ENCODE assay signal across 23 cellular contexts in the genomic region with DNA sequence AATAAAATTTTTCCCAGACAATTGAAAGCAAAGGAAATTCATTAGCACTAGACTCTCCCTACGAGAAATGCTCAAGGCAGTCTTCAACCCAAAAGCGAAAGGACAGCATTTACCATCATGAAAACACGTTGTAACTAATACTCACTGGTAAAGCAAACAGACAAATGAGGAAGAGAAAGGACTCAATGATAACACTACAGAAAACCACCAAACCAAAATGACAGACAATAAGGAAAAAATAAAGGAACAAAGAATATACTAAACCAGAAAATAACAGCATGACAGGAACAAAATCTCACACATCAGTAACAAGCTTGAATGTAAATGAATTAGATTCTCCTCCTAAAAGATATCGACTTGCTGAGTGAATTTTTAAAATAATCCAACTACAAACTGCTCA.
A peak's percentile ranks its signal among the peaks of the same experiment; 100 is the strongest.
DNase-seq lines count a peak whose midpoint lies in the region; ATAC-seq, FAIRE-seq and TF ChIP-seq lines count a peak whose summit lies in the region.
"Had no signal": no experiment of that assay in that cellular context is flagged by ENCODE, and none has a peak within 500 bp of the region (broad histone marks: within the 10 kb centered on the region; RNA-seq: fewer than 3 reads in every experiment).

No MANE protein-coding gene starts in this region.

- H3K27ac ChIP-seq in GM12878 (ENCODE audit: control insufficient read depth, insufficient read depth), result no peak overlapping the region
- H3K27ac ChIP-seq: Peyer's patch had no signal

- H2AFZ ChIP-seq in GM12878 (ENCODE audit: control insufficient read depth, low read depth, low read length), result no peak overlapping the region

- peak; percentile 77 for ATAC-seq in GM18868 (IDR thresholded peaks at IDR 0.05; ENCODE audit: unreplicated experiment)
- ATAC-seq in HG03159 (IDR thresholded peaks at IDR 0.05; ENCODE audit: unreplicated experiment), result peak; percentile 55
- ATAC-seq in GM12878, result peak; percentile 88
- ATAC-seq in stimulated activated naive CD8-positive, alpha-beta T cell treated with anti-CD3 and anti-CD28 coated beads, Interleukin-15, Interleukin-2, amounts not matched to agents 100 U/mL and 50 U/mL, for 24 hours, result no peak
- no peak for ATAC-seq in GM19452 (IDR thresholded peaks at IDR 0.05; ENCODE audit: unreplicated experiment)
- ATAC-seq: K562, Right ventricle myocardium inferior had no signal

- no peaks in the 10 kb centered on the region for H3K4me1 ChIP-seq in GM12878 (ENCODE audit: control insufficient read depth, insufficient read depth, low read length)
- H3K4me1 ChIP-seq: Peyer's patch had no signal

- H3K79me2 ChIP-seq in GM12878 (ENCODE audit: control insufficient read depth, insufficient read depth, low read length), result no peaks in the 10 kb centered on the region

- TF ChIP-seq POLR2A in GM12878 (IDR thresholded peaks at IDR 0.05; ENCODE audit: low read depth, low read length), result no peak

- no peaks in the 10 kb centered on the region for H4K20me1 ChIP-seq in GM12878 (ENCODE audit: control insufficient read depth, insufficient read depth)

- TF ChIP-seq CTCF in GM12878 (IDR thresholded peaks at IDR 0.05 in 2 of 3, conservative IDR thresholded peaks at IDR 0.05 in 1 of 3; ENCODE audit: control insufficient read depth in 2 of 3, extremely low read depth in 1 of 3, insufficient read depth in 1 of 3, low read depth in 3 of 3, low read length in 3 of 3), result no peak

- SMC1A ChIA-PET in GM12878 (lab: Charles Lee; ENCODE audit: uncharacterized antibody, unreplicated experiment), result interaction anchor here (0.6 to 1.1 kb wide), 3 partner anchors 26 to 192 kb away, joined by 3 read pairs; no protein-coding TSS in a partner anchor

- no peak overlapping the region for H3K9ac ChIP-seq in GM12878 (ENCODE audit: control insufficient read depth, insufficient read depth, low read length)

- FAIRE-seq in GM12878 (lab: Jason Lieb, UNC), result no peak
- FAIRE-seq: K562 had no signal

- DNase-seq in NOMO-1 treated with DMSO at 0.1 percent for 48 hours (lab: John Stamatoyannopoulos, UW; ENCODE audit: unreplicated experiment) (peak; percentile 4), NOMO-1 (lab: John Stamatoyannopoulos, UW; ENCODE audit: unreplicated experiment in 2 of 2) (no peak), GM12878 (ENCODE audit: low read depth, low spot score) (peak; percentile 7)
- DNase-seq in stimulated activated naive CD8-positive, alpha-beta T cell treated with anti-CD3 and anti-CD28 coated beads, Interleukin-15, Interleukin-2, amounts not matched to agents 100 U/mL and 50 U/mL, for 24 hours, result no peak
- no peak for DNase-seq in stimulated activated CD4-positive, alpha-beta T cell treated with anti-CD3 and anti-CD28 coated beads, Interleukin-4, amount 100 ng/mL, for 4 hours
- DNase-seq: 8988T, DMS 273 treated with DMSO at 0.1 percent for 48 hours, DND-41, H7, HFFc6, NCI-H1417, NCI-H187, NCI-H2107, NCI-H2227 treated with DMSO at 0.1 percent for 48 hours, NCI-H510A treated with DMSO at 0.1 percent for 48 hours, NCI-H82, Peyer's patch, T-helper 2 cell had no signal

- intact Hi-C loops in GM12878 (cut with micrococcal nuclease; ENCODE audit: unreplicated experiment), result no loop called here

- H3K4me2 ChIP-seq in GM12878 (ENCODE audit: control insufficient read depth, insufficient read depth), result no peak overlapping the region

- BruUV-seq in GM12878 (replicated peaks; lab: Mats Ljungman, UMichigan), result no TSS peak

- no peaks in the 10 kb centered on the region for H3K36me3 ChIP-seq in GM12878 (ENCODE audit: control insufficient read depth in 2 of 2, insufficient read depth in 2 of 2, low read length in 1 of 2)
- H3K36me3 ChIP-seq: Peyer's patch had no signal

- POLR2A ChIA-PET in GM12878 (lab: Charles Lee), result no interaction called here

- TF ChIP-seq RAD21 in GM12878 (IDR thresholded peaks at IDR 0.05; ENCODE audit: insufficient read depth, low read depth, low read length), result no peak

- CTCF ChIA-PET in GM12878 (lab: Yijun Ruan, JAX), result no interaction called here

- peak; percentile 39 to 70; a peak in 2 of 4 replicates for TF ChIP-seq EP300 in GM12878 (IDR thresholded peaks at IDR 0.05; ENCODE audit: borderline replicate concordance in 1 of 2, control insufficient read depth in 1 of 2, low read depth in 2 of 2, low read length in 2 of 2)

- in situ Hi-C loops in GM12878 (cut with MboI), result no loop called here

- RAD21 ChIA-PET in GM12878 (lab: Charles Lee; ENCODE audit: unreplicated experiment), result interaction anchor here (1.1 kb wide), 1 partner anchor 291 kb away, joined by 3 read pairs; no protein-coding TSS in a partner anchor

- no peaks in the 10 kb centered on the region for H3K27me3 ChIP-seq in GM12878 (replicated peaks in 1 of 2; ENCODE audit: control insufficient read depth in 2 of 2, insufficient read depth in 2 of 2, low read length in 1 of 2)
- H3K27me3 ChIP-seq: Peyer's patch had no signal

- H3K4me3 ChIP-seq in GM12878, result no peak overlapping the region
- H3K4me3 ChIP-seq: K562, Peyer's patch had no signal

- no peaks in the 10 kb centered on the region; the same call in 2 of the 3 replicates for H3K9me3 ChIP-seq in GM12878 (replicated peaks; ENCODE audit: control insufficient read depth, insufficient read depth, low read length)
- H3K9me3 ChIP-seq: Peyer's patch had no signal

- WGBS in GM12878 (ENCODE audit: insufficient coverage, insufficient replicate concordance, low lambda C conversion rate, missing lambda C conversion rate), result 38% methylated on average over 4 of the region's 4 CpGs

TF ChIP-seq in GM12878, 131 proteins besides CTCF, POLR2A, EP300 and RAD21 (continues in another document):
- TF ChIP-seq ATF7 (IDR thresholded peaks at IDR 0.05; ENCODE audit: low read depth) (peak; percentile 86), IKZF2 (IDR thresholded peaks at IDR 0.05) (peak; percentile 87 to 90; a peak in 3 of 4 replicates), SPI1 (IDR thresholded peaks at IDR 0.05; ENCODE audit: borderline replicate concordance, insufficient read depth, low read depth, low read length) (peak; percentile 73; the same call in 1 of the 2 replicates), RFX5 (IDR thresholded peaks at IDR 0.05; ENCODE audit: low read depth, low read length) (no peak), BMI1 (IDR thresholded peaks at IDR 0.05; ENCODE audit: borderline replicate concordance) (peak; percentile 46; the same call in 1 of the 2 replicates), MTA2 (IDR thresholded peaks at IDR 0.05; ENCODE audit: low read depth) (peak; percentile 93), JUND (IDR thresholded peaks at IDR 0.05; ENCODE audit: low read depth, low read length) (no peak), NFIC (IDR thresholded peaks at IDR 0.05; ENCODE audit: low read depth, low read length) (no peak; the same call in 1 of the 2 replicates), ZNF217 (IDR thresholded peaks at IDR 0.05) (0 out of 2 replicates have a peak, but pooled peaks have one; percentile 21), IKZF1 (conservative IDR thresholded peaks at IDR 0.05) (peak; percentile 67), RAD51 (IDR thresholded peaks at IDR 0.05) (no peak), BCL11A (IDR thresholded peaks at IDR 0.05; ENCODE audit: low read depth, low read length) (no peak), DPF2 (IDR thresholded peaks at IDR 0.05) (peak; percentile 60; the same call in 1 of the 2 replicates), ZNF24 (IDR thresholded peaks at IDR 0.05) (peak; percentile 79), CBX3 (IDR thresholded peaks at IDR 0.05; ENCODE audit: borderline replicate concordance, low read depth) (no peak), RUNX3 (IDR thresholded peaks at IDR 0.05; ENCODE audit: low read length) (peak; percentile 64), MEF2B (IDR thresholded peaks at IDR 0.05; ENCODE audit: partially characterized antibody, poor library complexity, severe bottlenecking) (peak; percentile 38)
- TF ChIP-seq, protein P1, sequence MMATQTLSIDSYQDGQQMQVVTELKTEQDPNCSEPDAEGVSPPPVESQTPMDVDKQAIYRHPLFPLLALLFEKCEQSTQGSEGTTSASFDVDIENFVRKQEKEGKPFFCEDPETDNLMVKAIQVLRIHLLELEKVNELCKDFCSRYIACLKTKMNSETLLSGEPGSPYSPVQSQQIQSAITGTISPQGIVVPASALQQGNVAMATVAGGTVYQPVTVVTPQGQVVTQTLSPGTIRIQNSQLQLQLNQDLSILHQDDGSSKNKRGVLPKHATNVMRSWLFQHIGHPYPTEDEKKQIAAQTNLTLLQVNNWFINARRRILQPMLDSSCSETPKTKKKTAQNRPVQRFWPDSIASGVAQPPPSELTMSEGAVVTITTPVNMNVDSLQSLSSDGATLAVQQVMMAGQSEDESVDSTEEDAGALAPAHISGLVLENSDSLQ (IDR thresholded peaks at IDR 0.05), result peak; percentile 54
- TF ChIP-seq, protein P2, sequence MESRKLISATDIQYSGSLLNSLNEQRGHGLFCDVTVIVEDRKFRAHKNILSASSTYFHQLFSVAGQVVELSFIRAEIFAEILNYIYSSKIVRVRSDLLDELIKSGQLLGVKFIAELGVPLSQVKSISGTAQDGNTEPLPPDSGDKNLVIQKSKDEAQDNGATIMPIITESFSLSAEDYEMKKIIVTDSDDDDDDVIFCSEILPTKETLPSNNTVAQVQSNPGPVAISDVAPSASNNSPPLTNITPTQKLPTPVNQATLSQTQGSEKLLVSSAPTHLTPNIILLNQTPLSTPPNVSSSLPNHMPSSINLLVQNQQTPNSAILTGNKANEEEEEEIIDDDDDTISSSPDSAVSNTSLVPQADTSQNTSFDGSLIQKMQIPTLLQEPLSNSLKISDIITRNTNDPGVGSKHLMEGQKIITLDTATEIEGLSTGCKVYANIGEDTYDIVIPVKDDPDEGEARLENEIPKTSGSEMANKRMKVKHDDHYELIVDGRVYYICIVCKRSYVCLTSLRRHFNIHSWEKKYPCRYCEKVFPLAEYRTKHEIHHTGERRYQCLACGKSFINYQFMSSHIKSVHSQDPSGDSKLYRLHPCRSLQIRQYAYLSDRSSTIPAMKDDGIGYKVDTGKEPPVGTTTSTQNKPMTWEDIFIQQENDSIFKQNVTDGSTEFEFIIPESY (IDR thresholded peaks at IDR 0.05), result no peak
- TF ChIP-seq, protein P3, sequence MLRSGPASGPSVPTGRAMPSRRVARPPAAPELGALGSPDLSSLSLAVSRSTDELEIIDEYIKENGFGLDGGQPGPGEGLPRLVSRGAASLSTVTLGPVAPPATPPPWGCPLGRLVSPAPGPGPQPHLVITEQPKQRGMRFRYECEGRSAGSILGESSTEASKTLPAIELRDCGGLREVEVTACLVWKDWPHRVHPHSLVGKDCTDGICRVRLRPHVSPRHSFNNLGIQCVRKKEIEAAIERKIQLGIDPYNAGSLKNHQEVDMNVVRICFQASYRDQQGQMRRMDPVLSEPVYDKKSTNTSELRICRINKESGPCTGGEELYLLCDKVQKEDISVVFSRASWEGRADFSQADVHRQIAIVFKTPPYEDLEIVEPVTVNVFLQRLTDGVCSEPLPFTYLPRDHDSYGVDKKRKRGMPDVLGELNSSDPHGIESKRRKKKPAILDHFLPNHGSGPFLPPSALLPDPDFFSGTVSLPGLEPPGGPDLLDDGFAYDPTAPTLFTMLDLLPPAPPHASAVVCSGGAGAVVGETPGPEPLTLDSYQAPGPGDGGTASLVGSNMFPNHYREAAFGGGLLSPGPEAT (IDR thresholded peaks at IDR 0.05; ENCODE audit: low read depth), result peak; percentile 79

Comparison
In these comparisons a context has a peak if more than half of its experiments do, and no peak if none do; other contexts are left out.
1. DNase-seq: peak in NOMO-1 treated with DMSO at 0.1 percent for 48 hours (single experiment) and GM12878 (single experiment); none in NOMO-1 (0 of 2), stimulated activated naive CD8-positive, alpha-beta T cell treated with anti-CD3 and anti-CD28 coated beads, Interleukin-15, Interleukin-2, amounts not matched to agents 100 U/mL and 50 U/mL, for 24 hours (single experiment) and stimulated activated CD4-positive, alpha-beta T cell treated with anti-CD3 and anti-CD28 coated beads, Interleukin-4, amount 100 ng/mL, for 4 hours (0 of 2).
2. ATAC-seq: peak in GM18868 (single experiment), HG03159 (single experiment) and GM12878 (single experiment); none in stimulated activated naive CD8-positive, alpha-beta T cell treated with anti-CD3 and anti-CD28 coated beads, Interleukin-15, Interleukin-2, amounts not matched to agents 100 U/mL and 50 U/mL, for 24 hours (single experiment) and GM19452 (single experiment).